In genomic region chr10:116718058-116718457, GRCh38 we compare ENCODE assay signal across 28 cellular contexts.
"Had no signal": no experiment of that assay in that cellular context is flagged by ENCODE, and none has a peak within 500 bp of the region (broad histone marks: within the 10 kb centered on the region; RNA-seq: fewer than 3 reads in every experiment).

No MANE protein-coding gene starts in this region.

- ATAC-seq: activated CD4-positive, CD25-positive, alpha-beta regulatory T cell treated with anti-CD3 and anti-CD28 coated beads, Interleukin-2, amount 50 U/mL, for 24 hours; activated CD8-positive, alpha-beta T cell treated with anti-CD3 and anti-CD28 coated beads for 36 hours; activated T-cell treated with anti-CD3 and anti-CD28 coated beads, Interleukin-2, amount 50 U/mL, for 4 hours; activated T-helper 17 cell treated with anti-CD3 and anti-CD28 coated beads, Interleukin-2, amount 50 U/mL, for 72 hours; esophagus mucosa; T-helper 17 cell had no signal

- H3K36me3 ChIP-seq: brain microvascular endothelial cell, WERI-Rb-1 had no signal

- H3K27me3 ChIP-seq: brain microvascular endothelial cell had no signal

- DNase-seq: activated B cell treated with CpG ODN at 0.5 μM for 24 hours; activated CD4-positive, alpha-beta T cell treated with anti-CD3 and anti-CD28 coated beads for 48 hours; activated CD4-positive, alpha-beta T cell treated with anti-CD3 and anti-CD28 coated beads, Interleukin-2, amount 50 U/mL, for 1 hour; activated CD4-positive, alpha-beta T cell treated with anti-CD3 and anti-CD28 coated beads, Interleukin-2, amount 50 U/mL, for 48 hours; activated CD8-positive, alpha-beta memory T cell treated with anti-CD3 and anti-CD28 coated beads for 24 hours; activated CD8-positive, alpha-beta T cell treated with anti-CD3 and anti-CD28 coated beads for 36 hours; activated effector memory CD4-positive, alpha-beta T cell treated with Interleukin-2 at 50 U/mL for 16 hours; activated gamma-delta T cell treated with Interleukin-2 at 50 U/mL for 16 hours; activated naive CD4-positive, alpha-beta T cell treated with anti-CD3 and anti-CD28 coated beads, Interleukin-2, amount 50 U/mL, for 16 hours; activated naive CD4-positive, alpha-beta T cell treated with Interleukin-2 at 50 U/mL for 16 hours; activated T-cell treated with anti-CD3 and anti-CD28 coated beads, Interleukin-2, amount 50 U/mL, for 4 hours; amniotic stem cell; anterior cingulate cortex; brain microvascular endothelial cell; caudate nucleus; cortex of kidney; dermis blood vessel endothelial cell; effector CD8-positive, alpha-beta T cell; foreskin fibroblast; T-helper 1 cell; T-helper 17 cell; T1000; WERI-Rb-1 had no signal

- H3K9me3 Mint-ChIP-seq: activated B cell treated with CpG ODN at 0.5 μM for 24 hours; activated CD8-positive, alpha-beta T cell treated with anti-CD3 and anti-CD28 coated beads for 36 hours; activated T-cell treated with anti-CD3 and anti-CD28 coated beads, Interleukin-2, amount 50 U/mL, for 4 hours; activated T-helper 17 cell treated with anti-CD3 and anti-CD28 coated beads, Interleukin-2, amount 50 U/mL, for 72 hours; T-helper 2 cell treated with Interferon-gamma antibody and Interleukin-4, amounts not matched to agents 5 μg/mL and 100 μg/mL, for 36 hours had no signal

- H3K27ac Mint-ChIP-seq: activated B cell treated with CpG ODN at 0.5 μM for 24 hours; activated CD8-positive, alpha-beta T cell treated with anti-CD3 and anti-CD28 coated beads for 36 hours; activated naive CD8-positive, alpha-beta T cell; activated T-helper 17 cell treated with anti-CD3 and anti-CD28 coated beads, Interleukin-2, amount 50 U/mL, for 72 hours; T-helper 17 cell; T-helper 2 cell treated with Interferon-gamma antibody and Interleukin-4, amounts not matched to agents 5 μg/mL and 100 μg/mL, for 36 hours had no signal

- H3K4me1 Mint-ChIP-seq: activated B cell treated with CpG ODN at 0.5 μM for 24 hours had no signal

- H3K36me3 Mint-ChIP-seq: activated naive CD8-positive, alpha-beta T cell had no signal

- H3K27ac ChIP-seq: brain microvascular endothelial cell, WERI-Rb-1 had no signal

- H3K4me3 Mint-ChIP-seq: activated B cell treated with CpG ODN at 0.5 μM for 24 hours; activated CD8-positive, alpha-beta T cell treated with anti-CD3 and anti-CD28 coated beads for 36 hours; activated naive CD8-positive, alpha-beta T cell; activated T-cell treated with anti-CD3 and anti-CD28 coated beads, Interleukin-2, amount 50 U/mL, for 4 hours; activated T-helper 17 cell treated with anti-CD3 and anti-CD28 coated beads, Interleukin-2, amount 50 U/mL, for 72 hours; T-helper 17 cell; T-helper 2 cell treated with Interferon-gamma antibody and Interleukin-4, amounts not matched to agents 5 μg/mL and 100 μg/mL, for 36 hours had no signal
